ENCODE assay signal across 9 cellular contexts in the genomic region with DNA sequence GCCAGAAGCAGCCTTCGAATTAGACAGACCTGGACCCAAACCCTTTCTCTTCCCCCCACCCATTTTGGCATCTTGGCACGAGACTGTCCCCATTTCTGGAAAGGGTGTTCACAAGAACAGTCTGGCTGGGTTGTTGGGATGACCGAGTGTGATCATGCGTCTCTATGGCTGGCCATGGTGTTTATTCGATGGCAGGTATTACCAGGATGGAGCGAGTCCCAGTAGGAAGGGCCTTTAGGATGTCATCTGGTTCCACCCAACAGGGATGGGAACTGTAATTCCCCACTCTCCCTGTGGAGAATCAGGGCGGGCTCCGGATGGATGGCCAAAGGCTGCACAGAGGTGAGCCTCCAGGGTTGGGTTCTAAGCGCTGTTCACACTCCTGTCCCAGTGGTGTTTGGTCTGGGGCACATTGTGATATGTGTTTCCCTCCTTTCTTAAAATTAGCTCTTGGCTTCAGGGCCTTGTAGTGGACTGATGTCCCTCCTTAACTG. TPM values are rescaled to one million over a fixed set of nuclear protein-coding genes. Genes with fewer than 3 reads are reported as not detected.
DNase-seq lines count a peak whose midpoint lies in the region; ATAC-seq and TF ChIP-seq lines count a peak whose summit lies in the region.
"Had no signal": no experiment of that assay in that cellular context is flagged by ENCODE, and none has a peak within 500 bp of the region (broad histone marks: within the 10 kb centered on the region; RNA-seq: fewer than 3 reads in every experiment).

No MANE protein-coding gene starts in this region.

- H3K4me1 Mint-ChIP-seq in CD14-positive monocyte (peaks cover 41% of the 10 kb centered on the region), neural crest cell (peaks cover 36% of the 10 kb centered on the region)

- H3K4ac ChIP-seq in IMR-90 (ENCODE audit: low read depth, low read length): peak overlapping the region; percentile 99

- dilution Hi-C loops in IMR-90 (cut with HindIII; ENCODE audit: low sequenced_read_pairs, unreplicated experiment) (no loop called here), mammary epithelial cell (cut with HindIII; ENCODE audit: low sequenced_read_pairs) (no loop called here)

- POLR2A ChIA-PET in IMR-90 (lab: Charles Lee; ENCODE audit: unreplicated experiment): interaction anchor here (0.5 kb wide), 1 partner anchor 28 kb away, joined by 8 read pairs; no protein-coding TSS in a partner anchor

- H2BK15ac ChIP-seq in IMR-90 (ENCODE audit: low read depth, low read length): peak overlapping the region; percentile 100

- H3K9me3 ChIP-seq in IMR-90 (ENCODE audit: control insufficient read depth, insufficient read depth, low read length) (no peaks in the 10 kb centered on the region), mammary epithelial cell (replicated peaks; ENCODE audit: insufficient read depth, low read length) (no peaks in the 10 kb centered on the region), ovary (no peaks in the 10 kb centered on the region)

- H3K4me3 ChIP-seq in IMR-90 (ENCODE audit: insufficient read depth, low read depth, low read length) (no peak overlapping the region), mammary epithelial cell (replicated peaks in 1 of 3; ENCODE audit: insufficient read depth in 1 of 3, low read depth in 2 of 3, low read length in 3 of 3) (no peak overlapping the region), ovary (no peak overlapping the region)

- H3K14ac ChIP-seq in IMR-90 (replicated peaks; ENCODE audit: low read depth, low read length): peak overlapping the region; percentile 98

- no peak overlapping the region for H3K4me2 ChIP-seq in IMR-90 (ENCODE audit: low read depth, low read length)
- no peak overlapping the region for H3K4me2 ChIP-seq in mammary epithelial cell (ENCODE audit: insufficient read depth, low read depth, low read length)

- peak overlapping the region; percentile 98 for H2AK9ac ChIP-seq in IMR-90 (replicated peaks; ENCODE audit: low read depth, low read length, poor library complexity)

- TF ChIP-seq POLR2A in IMR-90 (IDR thresholded peaks at IDR 0.05; ENCODE audit: low read depth, low read length): no peak
- no peak for TF ChIP-seq POLR2A in ovary (IDR thresholded peaks at IDR 0.05)

- peaks cover 16% of the 10 kb centered on the region for H3K9me1 ChIP-seq in IMR-90 (ENCODE audit: insufficient read depth, low read length)

- peak overlapping the region; percentile 98 for H2BK20ac ChIP-seq in IMR-90 (ENCODE audit: low read depth, low read length)

- TF ChIP-seq RAD21 in IMR-90 (IDR thresholded peaks at IDR 0.05; ENCODE audit: low read length): no peak

- no TSS peak for BruUV-seq in IMR-90 (replicated peaks; lab: Mats Ljungman, UMichigan)
- no TSS peak for BruUV-seq in mammary epithelial cell (replicated peaks; lab: Mats Ljungman, UMichigan)

- H3K27me3 Mint-ChIP-seq in CD14-positive monocyte (ENCODE audit: low read depth in 3 of 3) (peaks cover 2 to 6% (median 2%) of the 10 kb centered on the region in 3 donors), neural crest cell (ENCODE audit: low read depth) (no peaks in the 10 kb centered on the region)

- 0 out of 2 replicates have a peak overlapping the region, but pooled peaks have one; percentile 52 for H3K23ac ChIP-seq in IMR-90 (ENCODE audit: low read depth, low read length)

- peak overlapping the region; percentile 98 for H2AK5ac ChIP-seq in IMR-90 (ENCODE audit: low read depth, low read length)

- no peak overlapping the region for H3K56ac ChIP-seq in IMR-90 (ENCODE audit: extremely low read depth, insufficient read depth, low read length)

- in situ Hi-C loops in IMR-90 (cut with MboI; ENCODE audit: low sequenced_read_pairs) (no loop called here), mammary epithelial cell (cut with MboI; ENCODE audit: low sequenced_read_pairs in 2 of 2) (no loop called here)

- H3K79me2 ChIP-seq in mammary epithelial cell (ENCODE audit: insufficient read depth, low read length): no peaks in the 10 kb centered on the region

- TF ChIP-seq CTCF in CD14-positive monocyte (IDR thresholded peaks at IDR 0.05): no peak
- no peak for TF ChIP-seq CTCF in IMR-90 (conservative IDR thresholded peaks at IDR 0.05; ENCODE audit: low read depth, low read length)
- TF ChIP-seq CTCF in mammary epithelial cell (conservative IDR thresholded peaks at IDR 0.05 in 1 of 2, IDR thresholded peaks at IDR 0.05 in 1 of 2; ENCODE audit: extremely low read depth in 1 of 2, insufficient read depth in 1 of 2, low read depth in 1 of 2, low read length in 2 of 2): no peak
- TF ChIP-seq CTCF in neural crest cell (conservative IDR thresholded peaks at IDR 0.05): no peak
- no peak for TF ChIP-seq CTCF in ovary (IDR thresholded peaks at IDR 0.05)

- H4K5ac ChIP-seq in IMR-90 (ENCODE audit: low read depth, low read length): peak overlapping the region; percentile 79

- peaks cover 2 to 7% of the 10 kb centered on the region in 2 donors for H3K36me3 Mint-ChIP-seq in CD14-positive monocyte
- peaks cover 15% of the 10 kb centered on the region for H3K36me3 Mint-ChIP-seq in neural crest cell (ENCODE audit: low read depth)

- intact Hi-C loops in CD14-positive monocyte (cut with micrococcal nuclease): loop anchor here in 1 of 2 donors (10.0 kb wide), 1 partner anchor 76 kb away; no protein-coding TSS in a partner anchor
- intact Hi-C loops in IMR-90 (cut with micrococcal nuclease): no loop called here
- intact Hi-C loops in mammary epithelial cell (cut with micrococcal nuclease): loop anchor here (5.0 kb wide), 1 partner anchor 123 kb away; the partner anchor contains the start of genes MRPS6 and SLC5A3
- intact Hi-C loops in ovary (cut with DNase I): no loop called here

- peak overlapping the region; percentile 67 for H3K27ac ChIP-seq in IMR-90 (ENCODE audit: insufficient read depth, low read length)
- H3K27ac ChIP-seq in mammary epithelial cell (ENCODE audit: insufficient read depth, low read depth, low read length): peak overlapping the region; percentile 93
- no peak overlapping the region for H3K27ac ChIP-seq in ovary

- WGBS in IMR-90 (ENCODE audit: extremely low coverage in 2 of 2, insufficient read length in 1 of 2), 2 experiments: 100% methylated on average over 3 of the region's 9 CpGs; no CpG with 5 or more reads in 1 of the 2 experiments
- 100% methylated on average over 9 of the region's 9 CpGs for WGBS in mammary epithelial cell (ENCODE audit: low coverage, missing lambda C conversion rate)
- 86 to 92% (median 90%) methylated on average over 9 of the region's 9 CpGs for WGBS in ovary, 3 donors

- peak overlapping the region; percentile 62 for H2BK5ac ChIP-seq in IMR-90 (ENCODE audit: low read depth, low read length, poor library complexity, severe bottlenecking)

- H3K36me3 ChIP-seq in IMR-90 (ENCODE audit: control insufficient read depth, insufficient read depth, low read length): no peaks in the 10 kb centered on the region
- no peaks in the 10 kb centered on the region for H3K36me3 ChIP-seq in mammary epithelial cell (ENCODE audit: insufficient read depth, low read length)
- H3K36me3 ChIP-seq in ovary: no peaks in the 10 kb centered on the region
- H3K36me3 ChIP-seq: right atrium auricular region had no signal

- peak overlapping the region; percentile 99 for H4K91ac ChIP-seq in IMR-90 (ENCODE audit: insufficient read depth, low read depth, low read length)

- H3K4me1 ChIP-seq in IMR-90 (ENCODE audit: control insufficient read depth, insufficient read depth, low read length): peaks cover 19% of the 10 kb centered on the region
- H3K4me1 ChIP-seq in mammary epithelial cell (ENCODE audit: insufficient read depth, low read length): peaks cover 25% of the 10 kb centered on the region
- H3K4me1 ChIP-seq in ovary (ENCODE audit: insufficient read depth): peaks cover 12% of the 10 kb centered on the region

- peak overlapping the region; percentile 99 for H2BK120ac ChIP-seq in IMR-90 (ENCODE audit: low read depth, low read length)

- TF ChIP-seq EP300 in ovary (IDR thresholded peaks at IDR 0.05): no peak

- CTCF ChIA-PET in IMR-90 (lab: Yijun Ruan, JAX): no interaction called here
- CTCF ChIA-PET in mammary epithelial cell (lab: Charles Lee; ENCODE audit: low non-redundant PET): interaction anchor here (0.6 kb wide), 1 partner anchor 301 kb away, joined by 3 read pairs; no protein-coding TSS in a partner anchor

- peak overlapping the region; percentile 77 for H3K18ac ChIP-seq in IMR-90 (ENCODE audit: low read depth, low read length)

- H3K27ac Mint-ChIP-seq in CD14-positive monocyte: peak overlapping the region; percentile 88 to 97 (median 91)
- peak overlapping the region; percentile 98 for H3K27ac Mint-ChIP-seq in neural crest cell (ENCODE audit: unreplicated experiment)

- no peak for ATAC-seq in IMR-90 (ENCODE audit: low read depth)

- peaks cover 0 to 9% of the 10 kb centered on the region in 2 experiments; a peak in 1 of 4 replicates for H3K79me1 ChIP-seq in IMR-90 (ENCODE audit: low read depth in 1 of 2, low read length in 2 of 2)

- H3K9ac ChIP-seq in IMR-90 (ENCODE audit: low read depth, low read length): 0 out of 2 replicates have a peak overlapping the region, but pooled peaks have one; percentile 29
- no peak overlapping the region for H3K9ac ChIP-seq in mammary epithelial cell (ENCODE audit: insufficient read depth, low read length)

- H3K9me3 Mint-ChIP-seq in CD14-positive monocyte: peaks cover 0 to 10% (median 3%) of the 10 kb centered on the region in 7 donors
- H3K9me3 Mint-ChIP-seq in neural crest cell: peaks cover 3% of the 10 kb centered on the region

- H3K27me3 ChIP-seq in IMR-90 (ENCODE audit: control insufficient read depth, insufficient read depth, low read length): no peaks in the 10 kb centered on the region
- H3K27me3 ChIP-seq in mammary epithelial cell (ENCODE audit: insufficient read depth, low read length): no peaks in the 10 kb centered on the region
- no peaks in the 10 kb centered on the region for H3K27me3 ChIP-seq in ovary
- H3K27me3 ChIP-seq: right atrium auricular region had no signal

- H3K4me3 Mint-ChIP-seq in CD14-positive monocyte: peak overlapping the region in 1 of 2 donors; percentile 80
- H3K4me3 Mint-ChIP-seq in neural crest cell: peak overlapping the region; percentile 75

- H4K8ac ChIP-seq in IMR-90 (ENCODE audit: low read depth in 2 of 2, low read length in 2 of 2): peak overlapping the region; percentile 97; a peak in 3 of 4 replicates

- H2AFZ ChIP-seq in IMR-90 (replicated peaks; ENCODE audit: low read length, poor library complexity) (peak overlapping the region; percentile 98), mammary epithelial cell (ENCODE audit: low read depth, low read length) (peak overlapping the region; percentile 23)

- H4K20me1 ChIP-seq in IMR-90 (ENCODE audit: insufficient read depth, low read length) (no peaks in the 10 kb centered on the region), mammary epithelial cell (ENCODE audit: insufficient read depth, low read length) (no peaks in the 10 kb centered on the region)

- no peak for DNase-seq in CD14-positive monocyte (ENCODE audit: low spot score)
- DNase-seq in IMR-90: no peak
- DNase-seq in mammary epithelial cell: no peak
- DNase-seq in neural crest cell (ENCODE audit: low read depth, low spot score): no peak
- DNase-seq in stimulated activated CD4-positive, alpha-beta T cell treated with anti-CD3 and anti-CD28 coated beads, Interleukin-1b, Interleukin-23, amount 100 ng/mL, for 48 hours: no peak
- DNase-seq in NCI-H2171 (lab: John Stamatoyannopoulos, UW): no peak
- no peak for DNase-seq in ovary
- no peak for DNase-seq in globus pallidus (ENCODE audit: low spot score)

RNA-seq across cellular contexts. Expression of gene ATP5PO, which starts 33.4 kb away (rescaled TPM):
- polyA plus RNA-seq in CD14-positive monocyte (100 to 1,000 TPM; 393 to 397 TPM), IMR-90 (2012; rRNA removed) (220 and 250 TPM in 2 replicates), mammary epithelial cell (218 TPM), ovary (100 to 1,000 TPM; 252 to 283 TPM)
- total RNA-seq in IMR-90 (2012; rRNA removed) (154 and 237 TPM in 2 replicates), mammary epithelial cell (100 to 1,000 TPM in 1 of 2 donors, 10 to 100 TPM in 1; 84.7 to 157 TPM), neural crest cell (231 and 234 TPM in 2 replicates), ovary (100 to 1,000 TPM; 144 to 221 (median 169) TPM)
- polyA plus RNA-seq in IMR-90 (2012; cell fraction: cytosol; rRNA removed): 150 and 346 TPM in 2 replicates
- 33.0 and 110 TPM in 2 replicates for polyA plus RNA-seq in IMR-90 (2012; cell fraction: nucleus; rRNA removed; ENCODE audit: low replicate concordance)
- 150 TPM for polyA minus RNA-seq in mammary epithelial cell

Comparison
In these comparisons a context has a peak if more than half of its experiments do, and no peak if none do; other contexts are left out.
1. H3K27ac ChIP-seq: peak in IMR-90 (single experiment) and mammary epithelial cell (single experiment); none in ovary (0 of 2).